ENCODE assay signal across 14 cellular contexts in the genomic region with DNA sequence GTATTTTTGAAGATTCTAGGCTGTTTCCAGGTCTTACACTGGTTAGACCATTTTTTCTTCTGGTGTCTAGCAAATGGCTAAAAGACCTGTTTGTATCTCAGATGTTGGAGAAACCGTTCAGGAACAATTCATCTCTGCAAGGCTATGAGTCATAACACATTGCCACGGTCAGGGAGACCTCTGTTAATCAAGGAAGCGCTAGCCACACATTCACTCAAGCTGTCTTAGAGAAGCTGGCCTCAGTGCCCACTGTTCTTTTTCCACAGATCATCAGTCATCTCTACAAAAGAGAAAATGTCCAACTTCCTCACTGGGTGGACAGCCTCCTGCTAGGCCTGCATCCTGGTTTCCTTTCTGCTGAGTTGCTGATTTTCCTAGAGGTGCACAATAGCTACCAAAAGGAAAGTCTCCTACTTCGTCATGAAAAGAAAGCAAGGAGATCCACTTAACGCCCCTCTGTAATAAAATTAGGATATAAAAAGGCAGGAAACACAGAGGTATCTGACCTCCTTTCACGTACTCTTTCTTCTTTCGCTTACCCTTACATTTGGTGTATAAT.
DNase-seq lines count a peak whose midpoint lies in the region; ATAC-seq and TF ChIP-seq lines count a peak whose summit lies in the region.
"Had no signal": no experiment of that assay in that cellular context is flagged by ENCODE, and none has a peak within 500 bp of the region (broad histone marks: within the 10 kb centered on the region; RNA-seq: fewer than 3 reads in every experiment).

No MANE protein-coding gene starts in this region.

- H2BK120ac ChIP-seq in H9 (ENCODE audit: low read depth, low read length, poor library complexity, severe bottlenecking) (no peak overlapping the region), neuronal stem cell (ENCODE audit: low read depth, low read length) (no peak overlapping the region)

- H2BK15ac ChIP-seq in H9 (ENCODE audit: low read depth, low read length) (no peak overlapping the region), neuronal stem cell (ENCODE audit: low read length) (no peak overlapping the region)

- H3K27ac Mint-ChIP-seq in H9: peak overlapping the region; percentile 39 to 68 (median 64); a peak in 2 of 7 replicates
- no peak overlapping the region for H3K27ac Mint-ChIP-seq in activated naive CD4-positive, alpha-beta T cell treated with anti-CD3 and anti-CD28 coated beads for 36 hours
- H3K27ac Mint-ChIP-seq: CD8-positive, alpha-beta T cell; neural progenitor cell had no signal

- H3K4me2 ChIP-seq in H9 (ENCODE audit: insufficient read depth, insufficient read length, low read length) (no peak overlapping the region), neuronal stem cell (ENCODE audit: insufficient read depth, low read length, poor library complexity, severe bottlenecking) (no peak overlapping the region)
- H3K4me2 ChIP-seq: neural progenitor cell had no signal

- CTCF ChIA-PET in activated naive CD4-positive, alpha-beta T cell treated with anti-CD3 and anti-CD28 coated beads for 36 hours (lab: Charles Lee): interaction anchor here (0.6 kb wide), 1 partner anchor 679 kb away, joined by 3 read pairs; no protein-coding TSS in a partner anchor

- no peak overlapping the region for H4K8ac ChIP-seq in H9 (replicated peaks; ENCODE audit: insufficient read length, low read depth, low read length)
- no peak overlapping the region for H4K8ac ChIP-seq in neuronal stem cell (ENCODE audit: low read depth, low read length)

- no peak for DNase-seq in H9
- peak; percentile 86 for DNase-seq in fibroblast of mammary gland (ENCODE audit: low read depth)
- DNase-seq in neuronal stem cell (ENCODE audit: low spot score): no peak
- no peak for DNase-seq in islet precursor cell
- no peak for DNase-seq in AG20443 (ENCODE audit: low spot score)
- DNase-seq in activated naive CD4-positive, alpha-beta T cell treated with anti-CD3 and anti-CD28 coated beads for 36 hours: no peak
- no peak for DNase-seq in DMS114 treated with DMSO at 0.1 percent for 48 hours (lab: John Stamatoyannopoulos, UW; ENCODE audit: unreplicated experiment)
- DNase-seq: activated CD4-positive, CD25-positive, alpha-beta regulatory T cell treated with anti-CD3 and anti-CD28 coated beads, Interleukin-2, amount 50 U/mL, for 72 hours; caudate nucleus; CD8-positive, alpha-beta T cell; NCI-H146 had no signal

- peaks cover 43 to 49% of the 10 kb centered on the region in 2 experiments for H3K4me1 Mint-ChIP-seq in H9
- no peaks in the 10 kb centered on the region for H3K4me1 Mint-ChIP-seq in activated naive CD4-positive, alpha-beta T cell treated with anti-CD3 and anti-CD28 coated beads for 36 hours (ENCODE audit: low read depth)

- H3K9ac ChIP-seq in H9 (ENCODE audit: extremely low read depth, insufficient read length, low read length) (no peak overlapping the region), neuronal stem cell (ENCODE audit: low read depth, low read length, poor library complexity) (no peak overlapping the region)
- H3K9ac ChIP-seq: neural progenitor cell had no signal

- peaks cover 0 to 7% (median 0%) of the 10 kb centered on the region in 3 experiments; a peak in 1 of 7 replicates for H3K36me3 Mint-ChIP-seq in H9 (ENCODE audit: insufficient read depth in 1 of 3, low read depth in 3 of 3)
- H3K36me3 Mint-ChIP-seq in activated naive CD4-positive, alpha-beta T cell treated with anti-CD3 and anti-CD28 coated beads for 36 hours (ENCODE audit: low read depth): no peaks in the 10 kb centered on the region
- H3K36me3 Mint-ChIP-seq: CD8-positive, alpha-beta T cell; neural progenitor cell had no signal

- WGBS in H9 (ENCODE audit: extremely low coverage, insufficient read length, low lambda C conversion rate): no CpG with 5 or more reads among the region's 7 CpGs
- WGBS in neuronal stem cell (ENCODE audit: extremely low coverage in 2 of 2, insufficient read length in 2 of 2, insufficient replicate concordance in 1 of 2), 2 donors: no CpG with 5 or more reads among the region's 7 CpGs

- H2BK5ac ChIP-seq in H9 (ENCODE audit: insufficient read length, low read length) (no peak overlapping the region), neuronal stem cell (ENCODE audit: low read length) (no peak overlapping the region)

- H3K23ac ChIP-seq in H9 (ENCODE audit: insufficient read length, low read depth, low read length): no peak overlapping the region
- H3K23ac ChIP-seq in neuronal stem cell (ENCODE audit: low read depth, low read length, poor library complexity): no peak overlapping the region

- TF ChIP-seq CTCF in H9 (conservative IDR thresholded peaks at IDR 0.05) (no peak), fibroblast of mammary gland (conservative IDR thresholded peaks at IDR 0.05; ENCODE audit: control insufficient read depth, insufficient read depth, low read depth, low read length) (no peak)

- no peak overlapping the region for H2BK20ac ChIP-seq in H9 (ENCODE audit: low read depth, low read length, poor library complexity, severe bottlenecking)

- H2AK5ac ChIP-seq in H9 (ENCODE audit: insufficient read length, low read length): peak overlapping the region; percentile 85
- no peak overlapping the region for H2AK5ac ChIP-seq in neuronal stem cell (ENCODE audit: low read depth, low read length)

- H2BK12ac ChIP-seq in H9 (ENCODE audit: insufficient read length, low read depth, low read length): no peak overlapping the region
- H2BK12ac ChIP-seq in neuronal stem cell (ENCODE audit: low read length): no peak overlapping the region

- ATAC-seq in SK-N-SH treated with all-trans-retinoic acid at 6 μM for 48 hours: peak; percentile 81
- ATAC-seq: CD8-positive, alpha-beta T cell; esophagus mucosa had no signal

- H3K18ac ChIP-seq in H9 (ENCODE audit: insufficient read length, low read depth, low read length) (no peak overlapping the region), neuronal stem cell (ENCODE audit: low read length) (no peak overlapping the region)

- H3K27me3 Mint-ChIP-seq in H9 (ENCODE audit: low read depth): no peaks in the 10 kb centered on the region
- no peaks in the 10 kb centered on the region for H3K27me3 Mint-ChIP-seq in activated naive CD4-positive, alpha-beta T cell treated with anti-CD3 and anti-CD28 coated beads for 36 hours (ENCODE audit: low read depth)

- H3K27me3 ChIP-seq in H9 (ENCODE audit: insufficient read depth, low read length): no peaks in the 10 kb centered on the region
- no peaks in the 10 kb centered on the region for H3K27me3 ChIP-seq in neuronal stem cell (ENCODE audit: control insufficient read depth in 3 of 3, insufficient read depth in 3 of 3, low read depth in 1 of 3, low read length in 3 of 3)
- H3K27me3 ChIP-seq: neural progenitor cell had no signal

- H3K56ac ChIP-seq in H9 (ENCODE audit: insufficient read length, low read depth, low read length): no peak overlapping the region

- no peaks in the 10 kb centered on the region for H4K20me1 ChIP-seq in H9 (ENCODE audit: control insufficient read depth, insufficient read depth, insufficient read length)

- no peak overlapping the region for H3T11ph ChIP-seq in H9 (ENCODE audit: low read length)

- H3K9me3 ChIP-seq in H9 (ENCODE audit: control insufficient read depth, low read depth, low read length) (no peaks in the 10 kb centered on the region), neuronal stem cell (replicated peaks in 1 of 2; ENCODE audit: control insufficient read depth in 2 of 2, insufficient read depth in 1 of 2, low read depth in 1 of 2, low read length in 2 of 2) (no peaks in the 10 kb centered on the region)

- no peaks in the 10 kb centered on the region for H3K23me2 ChIP-seq in H9 (ENCODE audit: insufficient read length, low read depth, low read length, poor library complexity, severe bottlenecking)

- no peak overlapping the region for H3K4me3 Mint-ChIP-seq in H9
- H3K4me3 Mint-ChIP-seq in activated naive CD4-positive, alpha-beta T cell treated with anti-CD3 and anti-CD28 coated beads for 36 hours: no peak overlapping the region
- H3K4me3 Mint-ChIP-seq: CD8-positive, alpha-beta T cell; neural progenitor cell had no signal

- H3K79me2 ChIP-seq in H9 (ENCODE audit: insufficient read depth, low read length): no peaks in the 10 kb centered on the region

- H3K4me1 ChIP-seq in H9 (ENCODE audit: insufficient read depth, low read length) (peaks cover 15% of the 10 kb centered on the region), neuronal stem cell (ENCODE audit: control insufficient read depth in 2 of 2, insufficient read depth in 1 of 2, low read depth in 1 of 2, low read length in 2 of 2) (peaks cover 6 to 22% of the 10 kb centered on the region in 2 donors)

- H2AFZ ChIP-seq in H9 (ENCODE audit: low read length) (no peak overlapping the region), neuronal stem cell (ENCODE audit: low read length) (peak overlapping the region; percentile 78)
- H2AFZ ChIP-seq: neural progenitor cell had no signal

- no peak overlapping the region for H4K5ac ChIP-seq in H9 (ENCODE audit: insufficient read length, low read depth, low read length)

- H3K14ac ChIP-seq in H9 (ENCODE audit: insufficient read depth, low read length) (no peak overlapping the region; the same call in 1 of the 2 replicates), neuronal stem cell (ENCODE audit: low read length) (no peak overlapping the region)

- H3K9me3 Mint-ChIP-seq in H9: no peaks in the 10 kb centered on the region
- no peaks in the 10 kb centered on the region for H3K9me3 Mint-ChIP-seq in activated naive CD4-positive, alpha-beta T cell treated with anti-CD3 and anti-CD28 coated beads for 36 hours
- H3K9me3 Mint-ChIP-seq: CD8-positive, alpha-beta T cell; neural progenitor cell had no signal

- intact Hi-C loops in activated naive CD4-positive, alpha-beta T cell treated with anti-CD3 and anti-CD28 coated beads for 36 hours (cut with micrococcal nuclease): loop anchor here (5.0 kb wide), 1 partner anchor 58 kb away; no protein-coding TSS in a partner anchor

- no peaks in the 10 kb centered on the region for H3K79me1 ChIP-seq in H9 (ENCODE audit: insufficient read depth, low read depth, low read length, poor library complexity, severe bottlenecking)
- no peaks in the 10 kb centered on the region for H3K79me1 ChIP-seq in neuronal stem cell (ENCODE audit: low read depth, low read length)

- no peak overlapping the region for H4K91ac ChIP-seq in H9 (ENCODE audit: insufficient read length, low read depth, low read length)
- no peak overlapping the region for H4K91ac ChIP-seq in neuronal stem cell (ENCODE audit: low read depth, low read length, poor library complexity)

- H3K36me3 ChIP-seq in neuronal stem cell (replicated peaks in 1 of 2; ENCODE audit: control insufficient read depth in 2 of 2, insufficient read depth in 2 of 2, low read length in 2 of 2): no peaks in the 10 kb centered on the region
- H3K36me3 ChIP-seq: neural progenitor cell had no signal

- H3K27ac ChIP-seq in H9 (ENCODE audit: insufficient read length, low read depth, low read length) (no peak overlapping the region), neuronal stem cell (replicated peaks; ENCODE audit: low read length) (no peak overlapping the region)
- H3K27ac ChIP-seq: neural progenitor cell had no signal

- no peak overlapping the region for H3K4me3 ChIP-seq in fibroblast of mammary gland (ENCODE audit: control insufficient read depth, low read depth, low read length)
- H3K4me3 ChIP-seq in neuronal stem cell (ENCODE audit: low read length in 2 of 2): no peak overlapping the region
- H3K4me3 ChIP-seq: neural progenitor cell had no signal

- H3K4ac ChIP-seq in H9 (ENCODE audit: low read depth, low read length) (no peak overlapping the region), neuronal stem cell (ENCODE audit: low read length) (no peak overlapping the region)
